16 cellular contexts compared by ENCODE assay signal in genomic region chr4:140239311-140239710, GRCh38.
DNase-seq lines count a peak whose midpoint lies in the region; ATAC-seq and TF ChIP-seq lines count a peak whose summit lies in the region.
"Had no signal": no experiment of that assay in that cellular context is flagged by ENCODE, and none has a peak within 500 bp of the region (broad histone marks: within the 10 kb centered on the region; RNA-seq: fewer than 3 reads in every experiment).

No MANE protein-coding gene starts in this region.

- H3K27ac Mint-ChIP-seq in glutamatergic neuron (ENCODE audit: unreplicated experiment), result peak overlapping the region; percentile 74
- H3K27ac Mint-ChIP-seq: effector memory CD8-positive, alpha-beta T cell had no signal

- H3K9me3 ChIP-seq in left ventricle myocardium inferior (replicated peaks), result no peaks in the 10 kb centered on the region
- no peaks in the 10 kb centered on the region for H3K9me3 ChIP-seq in SJCRH30 (replicated peaks)
- H3K9me3 ChIP-seq: upper lobe of left lung had no signal

- DNase-seq in left ventricle myocardium inferior (no peak), cardiac septum (ENCODE audit: low spot score) (no peak), NCI-H2227 treated with DMSO at 0.1 percent for 48 hours (lab: John Stamatoyannopoulos, UW) (peak; percentile 37), glutamatergic neuron (no peak), SJCRH30 (no peak), omental fat pad (ENCODE audit: low spot score) (no peak), GOT3 (lab: John Stamatoyannopoulos, UW) (no peak)
- DNase-seq: activated gamma-delta T cell treated with Interleukin-2 at 50 U/mL for 16 hours; DND-41; effector memory CD8-positive, alpha-beta T cell; foreskin melanocyte; stimulated activated CD8-positive, alpha-beta memory T cell treated with anti-CD3 and anti-CD28 coated beads, Interleukin-4, amount 100 ng/mL, for 48 hours had no signal

- H3K27me3 ChIP-seq in left ventricle myocardium inferior (ENCODE audit: low read depth), result no peaks in the 10 kb centered on the region
- H3K27me3 ChIP-seq in SJCRH30, result no peaks in the 10 kb centered on the region
- H3K27me3 ChIP-seq: upper lobe of left lung had no signal

- H3K36me3 Mint-ChIP-seq in glutamatergic neuron (ENCODE audit: unreplicated experiment), result no peaks in the 10 kb centered on the region

- intact Hi-C loops in left ventricle myocardium inferior (cut with micrococcal nuclease), result no loop called here
- intact Hi-C loops in cardiac septum (cut with DNase I), result loop anchor here (2.0 to 5.0 kb wide), 3 partner anchors 13 to 317 kb away; no protein-coding TSS in a partner anchor

- H3K4me3 Mint-ChIP-seq in glutamatergic neuron (ENCODE audit: unreplicated experiment), result no peak overlapping the region
- H3K4me3 Mint-ChIP-seq: effector memory CD8-positive, alpha-beta T cell had no signal

- H3K27ac ChIP-seq in left ventricle myocardium inferior (replicated peaks) (peak overlapping the region; percentile 93), SJCRH30 (no peak overlapping the region)

- H3K4me1 Mint-ChIP-seq in glutamatergic neuron (ENCODE audit: low read depth, unreplicated experiment), result peaks cover 63% of the 10 kb centered on the region

- H3K27me3 Mint-ChIP-seq in glutamatergic neuron (ENCODE audit: unreplicated experiment), result peaks cover 8% of the 10 kb centered on the region

- H3K36me3 ChIP-seq in left ventricle myocardium inferior (no peaks in the 10 kb centered on the region), SJCRH30 (no peaks in the 10 kb centered on the region)
- H3K36me3 ChIP-seq: upper lobe of left lung had no signal

- ATAC-seq in omental fat pad (ENCODE audit: low FRiP score), result no peak
- no peak for ATAC-seq in HG03175 (IDR thresholded peaks at IDR 0.05; ENCODE audit: unreplicated experiment)
- ATAC-seq: effector memory CD8-positive, alpha-beta T cell; GM12878; K562 had no signal

- no peak overlapping the region for H3K4me3 ChIP-seq in left ventricle myocardium inferior
- no peak overlapping the region for H3K4me3 ChIP-seq in SJCRH30
- H3K4me3 ChIP-seq: GM12878, K562 had no signal

- peaks cover 42% of the 10 kb centered on the region for H3K4me1 ChIP-seq in left ventricle myocardium inferior
- peaks cover 19% of the 10 kb centered on the region for H3K4me1 ChIP-seq in SJCRH30

- H3K9me3 Mint-ChIP-seq in glutamatergic neuron (ENCODE audit: unreplicated experiment), result peaks cover 4% of the 10 kb centered on the region
- H3K9me3 Mint-ChIP-seq: effector memory CD8-positive, alpha-beta T cell had no signal

- TF ChIP-seq CTCF in left ventricle myocardium inferior (IDR thresholded peaks at IDR 0.05; ENCODE audit: borderline replicate concordance) (no peak), glutamatergic neuron (IDR thresholded peaks at IDR 0.05; ENCODE audit: partially characterized antibody, unreplicated experiment) (no peak), omental fat pad (IDR thresholded peaks at IDR 0.05) (no peak)
